ENCODE assay signal across 8 cellular contexts in genomic region chr2:203535784-203536590, GRCh38. TPM values are rescaled to one million over a fixed set of nuclear protein-coding genes. Genes with fewer than 3 reads are reported as not detected.
DNase-seq lines count a peak whose midpoint lies in the region; ATAC-seq, FAIRE-seq and TF ChIP-seq lines count a peak whose summit lies in the region.

No MANE protein-coding gene starts in this region.

- no peak overlapping the region for H2BK20ac ChIP-seq in H1 (ENCODE audit: low read length)

- H3K18ac ChIP-seq in H1 (ENCODE audit: extremely low read depth, low read length), result peak overlapping the region; percentile 81; the same call in 1 of the 2 replicates

- no peak overlapping the region for H3K23ac ChIP-seq in H1 (ENCODE audit: insufficient read length)

- H3K36me3 Mint-ChIP-seq in nephron progenitor cell (ENCODE audit: low read depth), result peaks cover 16% of the 10 kb centered on the region

- H3K4me2 ChIP-seq in DOHH2 (ENCODE audit: low read length) (peak overlapping the region; percentile 43), H1 (ENCODE audit: insufficient read depth in 1 of 2, low read depth in 2 of 2, low read length in 2 of 2) (peak overlapping the region; percentile 85 to 98), Karpas-422 (ENCODE audit: low read depth, low read length, poor library complexity, severe bottlenecking) (no peak overlapping the region)

- H3K27ac ChIP-seq in DOHH2 (ENCODE audit: low read depth, low read length) (no peak overlapping the region), H1 (ENCODE audit: low read depth, low read length) (no peak overlapping the region; the same call in 1 of the 2 replicates), Karpas-422 (ENCODE audit: low read length) (no peak overlapping the region)

- H3K4me3 ChIP-seq in DOHH2 (ENCODE audit: low read length) (peak overlapping the region; percentile 38; the same call in 1 of the 2 replicates), NT2/D1 (ENCODE audit: insufficient read length, low read depth) (peak overlapping the region; percentile 85), H1 (ENCODE audit: extremely low read depth in 1 of 4, insufficient read depth in 2 of 4, low read depth in 3 of 4, low read length in 4 of 4) (peak overlapping the region; percentile 70 to 79 (median 74)), Karpas-422 (ENCODE audit: low read length) (no peak overlapping the region)

- POLR2A ChIA-PET in H1 (lab: Charles Lee; ENCODE audit: partially characterized antibody), result interaction anchor here (1.6 to 3.1 kb wide), 3 partner anchors 13 to 25 kb away, joined by 3 to 9 read pairs (median 4); no protein-coding TSS in a partner anchor

- H4K20me1 ChIP-seq in DOHH2 (ENCODE audit: control insufficient read depth, insufficient read depth, low read depth, low read length) (no peaks in the 10 kb centered on the region), H1 (replicated peaks in 1 of 2; ENCODE audit: control insufficient read depth in 1 of 2, insufficient read depth in 2 of 2, low read length in 2 of 2) (peaks cover 8 to 11% of the 10 kb centered on the region in 2 experiments), Karpas-422 (ENCODE audit: insufficient read depth, low read depth, low read length) (no peaks in the 10 kb centered on the region)

- H4K91ac ChIP-seq in H1 (replicated peaks; ENCODE audit: insufficient read length, low read length), result no peak overlapping the region

- H3K27me3 Mint-ChIP-seq in nephron progenitor cell (ENCODE audit: low read depth, poor library complexity), result peaks cover 7% of the 10 kb centered on the region

- H3K79me1 ChIP-seq in H1 (ENCODE audit: low read depth, low read length), result no peaks in the 10 kb centered on the region

- H3K36me3 ChIP-seq in DOHH2 (ENCODE audit: control insufficient read depth, low read length) (no peaks in the 10 kb centered on the region), NT2/D1 (ENCODE audit: insufficient read depth, insufficient read length, low read length) (no peaks in the 10 kb centered on the region), H1 (ENCODE audit: control insufficient read depth in 2 of 4, insufficient read depth in 4 of 4, low read length in 3 of 4) (no peaks in the 10 kb centered on the region; a peak in 1 of 8 replicates), Karpas-422 (ENCODE audit: insufficient read depth, low read length) (no peaks in the 10 kb centered on the region)

- 0 out of 2 replicates have a peak overlapping the region, but pooled peaks have one; percentile 15 for H2BK5ac ChIP-seq in H1 (ENCODE audit: low read depth, low read length)

- no peak for TF ChIP-seq POLR2A in H1 (IDR thresholded peaks at IDR 0.05; ENCODE audit: control extremely low read depth in 1 of 2, low read depth in 2 of 2, low read length in 2 of 2)

- no peak overlapping the region for H2BK12ac ChIP-seq in H1 (ENCODE audit: low read depth, low read length)

- peaks cover 42% of the 10 kb centered on the region for H3K4me1 Mint-ChIP-seq in nephron progenitor cell

- no peak for ATAC-seq in HG02678 (IDR thresholded peaks at IDR 0.05; ENCODE audit: unreplicated experiment)

- peaks cover 12% of the 10 kb centered on the region for H3K23me2 ChIP-seq in H1 (ENCODE audit: low read depth, low read length)

- no peaks in the 10 kb centered on the region for H3F3A ChIP-seq in DOHH2 (ENCODE audit: control insufficient read depth, insufficient read depth)

- TF ChIP-seq CTCF in DOHH2 (IDR thresholded peaks at IDR 0.05; ENCODE audit: low read depth, low read length, poor library complexity, severe bottlenecking) (no peak), H1 (IDR thresholded peaks at IDR 0.05; ENCODE audit: control extremely low read depth in 1 of 3, insufficient read depth in 1 of 3, low read depth in 1 of 3, low read length in 3 of 3) (no peak), nephron progenitor cell (IDR thresholded peaks at IDR 0.05) (no peak)

- 21% methylated on average over 14 of the region's 14 CpGs; no CpG with 5 or more reads in 1 of the 2 experiments for WGBS in H1 (ENCODE audit: extremely low coverage in 1 of 2, insufficient coverage in 1 of 2, insufficient read length in 1 of 2, insufficient replicate concordance in 2 of 2, low coverage in 1 of 2, low lambda C conversion rate in 2 of 2, missing lambda C conversion rate in 1 of 2), 2 experiments

- H3K9ac ChIP-seq in NT2/D1 (ENCODE audit: insufficient read length, low read depth) (peak overlapping the region; percentile 62), H1 (replicated peaks in 1 of 4; ENCODE audit: extremely low read depth in 1 of 4, low read depth in 3 of 4, low read length in 3 of 4) (peak overlapping the region; percentile 57 to 87 (median 70)), Karpas-422 (ENCODE audit: low read length) (no peak overlapping the region)

- peak overlapping the region; percentile 75 for H4K5ac ChIP-seq in H1 (ENCODE audit: insufficient read length, low read depth, low read length)

- CTCF ChIA-PET in H1 (lab: Charles Lee; ENCODE audit: partially characterized antibody), result interaction anchor here (0.6 kb wide), 1 partner anchor 258 kb away, joined by 3 read pairs; no protein-coding TSS in a partner anchor

- H3K79me2 ChIP-seq in DOHH2 (ENCODE audit: control insufficient read depth, low read length), result no peaks in the 10 kb centered on the region
- H3K79me2 ChIP-seq in H1 (ENCODE audit: control insufficient read depth in 1 of 2, insufficient read depth in 2 of 2, low read length in 2 of 2), result peaks cover 9 to 31% of the 10 kb centered on the region in 2 experiments; a peak in 3 of 4 replicates
- H3K79me2 ChIP-seq in Karpas-422 (ENCODE audit: low read length), result no peaks in the 10 kb centered on the region

- H2AFZ ChIP-seq in H1 (ENCODE audit: low read length) (peak overlapping the region; percentile 94), Karpas-422 (ENCODE audit: low read length) (no peak overlapping the region)

- H3K9me3 ChIP-seq in DOHH2 (ENCODE audit: control insufficient read depth, insufficient read depth, low read length) (peaks cover 3% of the 10 kb centered on the region; the same call in 1 of the 2 replicates), NT2/D1 (ENCODE audit: insufficient read depth, low read length) (peaks cover 3% of the 10 kb centered on the region; the same call in 1 of the 2 replicates), H1 (ENCODE audit: insufficient read depth in 2 of 2, low read depth in 1 of 2, low read length in 1 of 2) (0 out of 4 replicates have a peak, but pooled peaks cover 4 to 6% of the 10 kb centered on the region in 2 experiments), Karpas-422 (ENCODE audit: low read length) (no peaks in the 10 kb centered on the region)

- DNase-seq in NT2/D1 (ENCODE audit: low read depth, low spot score), result no peak
- no peak for DNase-seq in H1 (ENCODE audit: low read depth in 1 of 2, low spot score in 2 of 2)
- no peak for DNase-seq in nephron progenitor cell
- DNase-seq in Karpas-422, result no peak
- no peak for DNase-seq in SK-N-DZ (ENCODE audit: low spot score)
- no peak for DNase-seq in cortex of kidney (lab: John Stamatoyannopoulos, UW)

- H3K4me3 Mint-ChIP-seq in nephron progenitor cell, result peak overlapping the region; percentile 92

- H3K56ac ChIP-seq in H1 (replicated peaks; ENCODE audit: insufficient read length, low read depth, low read length), result no peak overlapping the region

- H2BK15ac ChIP-seq in H1 (ENCODE audit: low read length), result no peak overlapping the region

- H3K9me2 ChIP-seq in DOHH2 (replicated peaks; ENCODE audit: control insufficient read depth, low read length) (no peaks in the 10 kb centered on the region), Karpas-422 (replicated peaks; ENCODE audit: insufficient read depth, low read length) (no peaks in the 10 kb centered on the region)

- FAIRE-seq in H1 (lab: Jason Lieb, UNC), result no peak

- H2AK5ac ChIP-seq in H1 (ENCODE audit: low read depth, low read length), result no peak overlapping the region

- no peak for TF ChIP-seq RAD21 in H1 (IDR thresholded peaks at IDR 0.05 in 1 of 2, conservative IDR thresholded peaks at IDR 0.05 in 1 of 2; ENCODE audit: low read depth in 2 of 2, low read length in 2 of 2)

- peaks cover 8% of the 10 kb centered on the region for H3K4me1 ChIP-seq in DOHH2 (ENCODE audit: control insufficient read depth, low read length)
- no peaks in the 10 kb centered on the region for H3K4me1 ChIP-seq in NT2/D1 (ENCODE audit: insufficient read depth, insufficient read length)
- H3K4me1 ChIP-seq in H1 (replicated peaks in 1 of 4; ENCODE audit: control insufficient read depth in 3 of 4, insufficient read depth in 4 of 4, low read length in 3 of 4), result peaks cover 0 to 11% (median 2%) of the 10 kb centered on the region in 4 experiments; a peak in 5 of 7 replicates
- H3K4me1 ChIP-seq in Karpas-422 (ENCODE audit: low read length), result 0 out of 2 replicates have a peak, but pooled peaks cover 2% of the 10 kb centered on the region

- H3K27me3 ChIP-seq in DOHH2 (ENCODE audit: control insufficient read depth, low read length), result peaks cover 58% of the 10 kb centered on the region
- H3K27me3 ChIP-seq in NT2/D1 (ENCODE audit: insufficient read depth, insufficient read length), result no peaks in the 10 kb centered on the region
- H3K27me3 ChIP-seq in H1 (replicated peaks in 1 of 4; ENCODE audit: control insufficient read depth in 3 of 4, extremely low read depth in 1 of 4, insufficient read depth in 3 of 4, low read length in 3 of 4), result peaks cover 0 to 2% (median under 1%) of the 10 kb centered on the region in 4 experiments; a peak in 2 of 7 replicates
- no peaks in the 10 kb centered on the region for H3K27me3 ChIP-seq in Karpas-422 (ENCODE audit: low read length)

- TF ChIP-seq EP300 in H1 (IDR thresholded peaks at IDR 0.05; ENCODE audit: borderline replicate concordance in 1 of 2, low read depth in 2 of 2, low read length in 2 of 2), result no peak

- H3K4ac ChIP-seq in H1 (replicated peaks; ENCODE audit: insufficient read length, low read depth, low read length), result no peak overlapping the region

- peak overlapping the region; percentile 5 for H2BK120ac ChIP-seq in H1 (replicated peaks; ENCODE audit: low read depth, low read length)

- peak overlapping the region; percentile 89 for H4K8ac ChIP-seq in H1 (ENCODE audit: extremely low read depth, insufficient read depth, low read length)

- H3K27ac Mint-ChIP-seq in nephron progenitor cell, result peak overlapping the region; percentile 98

- peaks cover 35% of the 10 kb centered on the region for H3K9me3 Mint-ChIP-seq in nephron progenitor cell

- no peak overlapping the region for H3K14ac ChIP-seq in H1 (ENCODE audit: insufficient read length)

RNA-seq across cellular contexts. Expression of gene RAPH1, which starts 0.9 kb away (rescaled TPM):
- total RNA-seq in H1 (2021; fragmentation: NEBNext Ultra II Directional; extraction: Animal tissue kit (Norgen Biotek cat#: 25700)), result 27.4 and 28.3 TPM in 2 replicates
- 3.5 and 3.8 TPM in 2 replicates for polyA plus RNA-seq in H1 (2011; rRNA removed)
- 3.3 TPM for polyA plus RNA-seq in H1 (2011; cell fraction: cytosol; rRNA removed)
- polyA plus RNA-seq in H1 (2011; cell fraction: nucleus; rRNA removed), result 4.8 TPM
- polyA plus RNA-seq in H1 (2012, experiment 1 of 2), result 4.9 to 9.0 TPM (median 7.0 TPM) in 4 replicates
- polyA plus RNA-seq in H1 (2012, experiment 2 of 2), result 1.2 TPM
- 7.7 TPM for polyA plus RNA-seq in H1 (2013, experiment 1 of 2)
- polyA plus RNA-seq in H1 (2013, experiment 2 of 2), result 7.4 TPM
- polyA minus RNA-seq in H1 (2011; rRNA and poly(A)+ RNA removed), result 16.2 and 20.9 TPM in 2 replicates
- polyA minus RNA-seq in H1 (2011; cell fraction: cytosol; rRNA and poly(A)+ RNA removed), result 13.5 TPM
- polyA minus RNA-seq in H1 (2011; cell fraction: nucleus; rRNA and poly(A)+ RNA removed), result 13.7 TPM
- total RNA-seq in Karpas-422 (2014; rRNA removed; shearing (Covaris generic); ENCODE audit: low replicate concordance), result not detected in 2 replicates
- polyA plus RNA-seq in SK-N-DZ (2014; cell fraction: cytosol; rRNA removed), result 7.7 and 9.2 TPM in 2 replicates
- 6.4 and 11.2 TPM in 2 replicates for polyA plus RNA-seq in SK-N-DZ (2014; cell fraction: nucleus; rRNA removed)

Comparison
In these comparisons a context has a peak if more than half of its experiments do, and no peak if none do; other contexts are left out.
1. RNA of gene RAPH1, which starts 0.9 kb away (total RNA-seq): 27.4 to 28.3 TPM in H1; not detected in Karpas-422; every median in the first group is over 10 times any median in the second.